In genomic region chr12:47397664-47398281, GRCh38 we compare ENCODE assay signal across 8 cellular contexts.
DNase-seq lines count a peak whose midpoint lies in the region; ATAC-seq and TF ChIP-seq lines count a peak whose summit lies in the region.

No MANE protein-coding gene starts in this region.

- H3K4me3 ChIP-seq in mammary epithelial cell (replicated peaks in 1 of 3; ENCODE audit: insufficient read depth in 1 of 3, low read depth in 2 of 3, low read length in 3 of 3) = no peak overlapping the region

- H3K4me2 ChIP-seq in mammary epithelial cell (ENCODE audit: insufficient read depth, low read depth, low read length) = no peak overlapping the region

- H3K27me3 Mint-ChIP-seq in T-cell (no peaks in the 10 kb centered on the region), nephron progenitor cell (ENCODE audit: low read depth, poor library complexity) (no peaks in the 10 kb centered on the region)

- CTCF ChIA-PET in T-cell (lab: Charles Lee) = interaction anchor here (0.5 to 3.1 kb wide), 50 partner anchors 9 to 1127 kb away, joined by 3 to 73 read pairs (median 4); partner anchors contain the start of genes AMIGO2 (in 1 of the 2) and PCED1B (in 1 of the 2)
- CTCF ChIA-PET in mammary epithelial cell (lab: Charles Lee; ENCODE audit: low non-redundant PET) = interaction anchor here (0.6 to 1.1 kb wide), 9 partner anchors 17 to 489 kb away, joined by 3 to 25 read pairs (median 6); no protein-coding TSS in a partner anchor

- peak overlapping the region; percentile 87 to 93 for H3K27ac Mint-ChIP-seq in T-cell
- no peak overlapping the region for H3K27ac Mint-ChIP-seq in nephron progenitor cell

- dilution Hi-C loops in mammary epithelial cell (cut with HindIII; ENCODE audit: low sequenced_read_pairs) = no loop called here

- H3K4me1 Mint-ChIP-seq in T-cell = peaks cover 41 to 70% (median 49%) of the 10 kb centered on the region in 3 donors
- H3K4me1 Mint-ChIP-seq in nephron progenitor cell = no peaks in the 10 kb centered on the region

- peak overlapping the region; percentile 35 for H2AFZ ChIP-seq in mammary epithelial cell (ENCODE audit: low read depth, low read length)

- no peaks in the 10 kb centered on the region for H3K9me3 ChIP-seq in mammary epithelial cell (replicated peaks; ENCODE audit: insufficient read depth, low read length)

- peak; percentile 52 for ATAC-seq in HG03457 (IDR thresholded peaks at IDR 0.05; ENCODE audit: unreplicated experiment)
- ATAC-seq in T-cell (replicated peaks in 1 of 4) = peak; percentile 88 to 90 (median 89)

- no peak overlapping the region for H3K9ac ChIP-seq in mammary epithelial cell (ENCODE audit: insufficient read depth, low read length)

- peaks cover 17% of the 10 kb centered on the region for H3K4me1 ChIP-seq in mammary epithelial cell (ENCODE audit: insufficient read depth, low read length)

- H3K27me3 ChIP-seq in mammary epithelial cell (ENCODE audit: insufficient read depth, low read length) = no peaks in the 10 kb centered on the region

- no peaks in the 10 kb centered on the region for H3K36me3 ChIP-seq in mammary epithelial cell (ENCODE audit: insufficient read depth, low read length)

- H4K20me1 ChIP-seq in mammary epithelial cell (ENCODE audit: insufficient read depth, low read length) = no peaks in the 10 kb centered on the region

- in situ Hi-C loops in mammary epithelial cell (cut with MboI; ENCODE audit: low sequenced_read_pairs in 2 of 2) = loop anchor here (5.0 kb wide), 2 partner anchors 320 to 365 kb away; partner anchors contain the start of genes AMIGO2 (in 1 of the 2) and PCED1B (in 1 of the 2)

- 16% methylated on average over 4 of the region's 4 CpGs for WGBS in mammary epithelial cell (ENCODE audit: low coverage, missing lambda C conversion rate)

- no peaks in the 10 kb centered on the region for H3K79me2 ChIP-seq in mammary epithelial cell (ENCODE audit: insufficient read depth, low read length)

- no TSS peak for BruUV-seq in mammary epithelial cell (replicated peaks; lab: Mats Ljungman, UMichigan)

- TF ChIP-seq CTCF in mammary epithelial cell (conservative IDR thresholded peaks at IDR 0.05 in 1 of 2, IDR thresholded peaks at IDR 0.05 in 1 of 2; ENCODE audit: extremely low read depth in 1 of 2, insufficient read depth in 1 of 2, low read depth in 1 of 2, low read length in 2 of 2) (peak; percentile 77 to 83), nephron progenitor cell (IDR thresholded peaks at IDR 0.05) (no peak)

- POLR2A ChIA-PET in T-cell (lab: Charles Lee) = interaction anchor here (0.5 to 0.8 kb wide), 4 partner anchors 27 to 232 kb away, joined by 3 to 4 read pairs (median 3); no protein-coding TSS in a partner anchor

- peak in 5 of 6 experiments; percentile 7 to 59 (median 49) for DNase-seq in stimulated activated naive CD4-positive, alpha-beta T cell (lab: John Stamatoyannopoulos, UW)
- no peak for DNase-seq in stimulated activated naive CD4-positive, alpha-beta T cell treated with Interleukin-2 at 50 U/mL for 16 hours (lab: John Stamatoyannopoulos, UW)
- DNase-seq in T-cell (peak in 20 of 34 experiments; percentile 22 to 45 (median 29)), mammary epithelial cell (peak; percentile 74), lung microvascular endothelial cell (ENCODE audit: low read depth in 2 of 2) (peak; percentile 77 to 83), nephron progenitor cell (no peak), hypothalamus (lab: John Stamatoyannopoulos, UW) (no peak)

- H3K9me3 Mint-ChIP-seq in T-cell (peaks cover 5 to 19% (median 8%) of the 10 kb centered on the region in 3 donors), nephron progenitor cell (peaks cover 34% of the 10 kb centered on the region)

- H3K36me3 Mint-ChIP-seq in T-cell (peaks cover 14% of the 10 kb centered on the region), nephron progenitor cell (ENCODE audit: low read depth) (no peaks in the 10 kb centered on the region)

- intact Hi-C loops in mammary epithelial cell (cut with micrococcal nuclease) = loop anchor here (1.0 to 5.0 kb wide), 7 partner anchors 90 to 455 kb away; partner anchors contain the start of genes AMIGO2 and PCED1B

- H3K4me3 Mint-ChIP-seq in T-cell (peak overlapping the region; percentile 18 to 49 (median 36)), nephron progenitor cell (no peak overlapping the region)

- H3K27ac ChIP-seq in mammary epithelial cell (ENCODE audit: insufficient read depth, low read depth, low read length) = no peak overlapping the region

Comparison
In these comparisons a context has a peak if more than half of its experiments do, and no peak if none do; other contexts are left out.
1. DNase-seq: peak in stimulated activated naive CD4-positive, alpha-beta T cell (5 of 6), T-cell (20 of 34), mammary epithelial cell (single experiment) and lung microvascular endothelial cell (2 of 2); none in stimulated activated naive CD4-positive, alpha-beta T cell treated with Interleukin-2 at 50 U/mL for 16 hours (single experiment), nephron progenitor cell (single experiment) and hypothalamus (0 of 51).